In the genomic region with DNA sequence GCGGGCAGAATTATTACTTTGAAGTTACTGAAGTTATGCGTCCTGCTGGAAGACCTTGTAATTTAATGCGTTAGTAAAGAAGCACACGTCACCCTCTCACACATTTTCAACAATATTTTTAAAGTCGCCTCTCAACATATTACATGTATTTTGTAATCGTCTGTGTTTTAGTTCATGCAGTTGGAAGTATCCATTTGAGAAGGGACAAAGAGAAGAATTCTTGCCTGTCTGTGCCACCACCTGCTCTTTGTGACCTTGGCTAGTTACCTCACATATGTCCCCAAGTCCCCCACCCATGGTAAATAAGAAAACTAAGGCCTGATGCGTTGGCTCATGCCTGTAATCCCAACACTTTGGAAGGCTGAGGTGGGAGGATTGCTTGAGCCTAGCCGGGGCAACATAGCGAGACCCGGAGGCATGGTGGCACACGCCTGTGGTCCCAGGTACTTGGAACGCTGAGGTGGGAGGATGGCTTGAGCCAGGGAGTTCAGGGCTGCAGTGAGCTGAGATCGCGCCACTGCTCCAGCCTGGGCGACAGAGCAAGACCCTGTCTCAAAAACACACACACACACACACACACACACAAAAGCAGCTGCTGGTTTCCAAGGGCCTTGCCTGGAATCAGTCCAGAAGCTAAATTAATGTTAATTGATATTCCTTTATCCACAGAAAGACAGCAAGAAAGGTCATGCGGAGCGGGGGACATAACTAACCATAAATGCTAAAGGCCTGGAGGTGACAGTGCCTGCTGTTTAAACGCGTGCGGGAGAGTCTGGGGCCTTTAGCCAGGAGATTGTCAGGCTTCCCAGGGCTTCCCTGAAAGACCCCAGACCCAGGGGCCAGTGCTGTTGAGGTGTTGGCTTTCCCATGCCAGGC, we compare ENCODE assay signal across 8 cellular contexts. TPM values are rescaled to one million over a fixed set of nuclear protein-coding genes. Genes with fewer than 3 reads are reported as not detected.
DNase-seq lines count a peak whose midpoint lies in the region; ATAC-seq and TF ChIP-seq lines count a peak whose summit lies in the region.

No MANE protein-coding gene starts in this region.

- H3K4me3 Mint-ChIP-seq in dendritic cell treated with granulocyte-macrophage colony-stimulating factor and Interleukin-4, amounts not matched to agents 40 ng/mL and 50 ng/mL, for 4 days: peak overlapping the region; percentile 76
- peak overlapping the region; percentile 92 for H3K4me3 Mint-ChIP-seq in nephron progenitor cell

- H3K4me1 Mint-ChIP-seq in dendritic cell treated with granulocyte-macrophage colony-stimulating factor and Interleukin-4, amounts not matched to agents 40 ng/mL and 50 ng/mL, for 4 days (ENCODE audit: low read depth): peaks cover 33% of the 10 kb centered on the region
- H3K4me1 Mint-ChIP-seq in nephron progenitor cell: peaks cover 36% of the 10 kb centered on the region

- peak overlapping the region; percentile 88 for H3K27ac Mint-ChIP-seq in dendritic cell treated with granulocyte-macrophage colony-stimulating factor and Interleukin-4, amounts not matched to agents 40 ng/mL and 50 ng/mL, for 4 days
- H3K27ac Mint-ChIP-seq in nephron progenitor cell: peak overlapping the region; percentile 99

- in situ Hi-C loops in GM13977 (cut with MboI; ENCODE audit: low pct_unique_long_range_greater_than_20kb, low sequenced_read_pairs, unreplicated experiment): no loop called here
- in situ Hi-C loops in G401 (cut with HindIII; ENCODE audit: low sequenced_read_pairs): no loop called here

- peak; percentile 36 for DNase-seq in NCI-H2227 (lab: John Stamatoyannopoulos, UW; ENCODE audit: unreplicated experiment)
- DNase-seq in nephron progenitor cell: no peak
- no peak for DNase-seq in GM13977 (ENCODE audit: low spot score)
- DNase-seq in KG1 (lab: John Stamatoyannopoulos, UW): no peak
- DNase-seq in G401 (ENCODE audit: low spot score): no peak

- intact Hi-C loops in dendritic cell treated with granulocyte-macrophage colony-stimulating factor and Interleukin-4, amounts not matched to agents 40 ng/mL and 50 ng/mL, for 4 days (cut with micrococcal nuclease): loop anchor here (5.0 kb wide), 1 partner anchor 39 kb away; no protein-coding TSS in a partner anchor

- H3K4me3 ChIP-seq in GM12875 (ENCODE audit: low read depth, low read length): peak overlapping the region; percentile 100

- no peaks in the 10 kb centered on the region for H3K27me3 Mint-ChIP-seq in dendritic cell treated with granulocyte-macrophage colony-stimulating factor and Interleukin-4, amounts not matched to agents 40 ng/mL and 50 ng/mL, for 4 days
- H3K27me3 Mint-ChIP-seq in nephron progenitor cell (ENCODE audit: low read depth, poor library complexity): no peaks in the 10 kb centered on the region

- no peak for ATAC-seq in GM18867 (IDR thresholded peaks at IDR 0.05; ENCODE audit: unreplicated experiment)

- no peaks in the 10 kb centered on the region for H3K9me3 Mint-ChIP-seq in dendritic cell treated with granulocyte-macrophage colony-stimulating factor and Interleukin-4, amounts not matched to agents 40 ng/mL and 50 ng/mL, for 4 days
- H3K9me3 Mint-ChIP-seq in nephron progenitor cell: peaks cover 9% of the 10 kb centered on the region

- peaks cover 21% of the 10 kb centered on the region for H3K36me3 Mint-ChIP-seq in dendritic cell treated with granulocyte-macrophage colony-stimulating factor and Interleukin-4, amounts not matched to agents 40 ng/mL and 50 ng/mL, for 4 days (ENCODE audit: low read depth)
- no peaks in the 10 kb centered on the region for H3K36me3 Mint-ChIP-seq in nephron progenitor cell (ENCODE audit: low read depth)

- TF ChIP-seq CTCF in GM12875 (IDR thresholded peaks at IDR 0.05; ENCODE audit: borderline replicate concordance, insufficient read depth, low read depth, low read length): no peak
- no peak for TF ChIP-seq CTCF in nephron progenitor cell (IDR thresholded peaks at IDR 0.05)
- no peak for TF ChIP-seq CTCF in GM13977 (IDR thresholded peaks at IDR 0.05; ENCODE audit: extremely low read depth, insufficient read depth, missing control alignments)

RNA-seq across cellular contexts. Expression of a gene that starts 0.8 kb away (rescaled TPM):
- 1.4 and 7.4 TPM in 2 replicates for total RNA-seq in G401 (2014; rRNA removed; shearing (Covaris generic))

RNA-seq across cellular contexts. Expression of a gene that starts 1.7 kb away (rescaled TPM):
- total RNA-seq in G401 (2014; rRNA removed; shearing (Covaris generic)): 12.4 and 16.1 TPM in 2 replicates

RNA-seq across cellular contexts. Expression of a gene that starts 28.9 kb away (rescaled TPM):
- 7.1 and 8.4 TPM in 2 replicates for total RNA-seq in G401 (2014; rRNA removed; shearing (Covaris generic))

RNA-seq across cellular contexts. Expression of a gene that starts 38.5 kb away (rescaled TPM):
- total RNA-seq in G401 (2014; rRNA removed; shearing (Covaris generic)): 136 and 159 TPM in 2 replicates

RNA-seq across cellular contexts. Expression of a gene that starts 46.3 kb away (rescaled TPM):
- total RNA-seq in G401 (2014; rRNA removed; shearing (Covaris generic)): 140 and 144 TPM in 2 replicates
